Comparison of ENCODE assay signal across 23 cellular contexts in genomic region chr15:39936681-39937080, GRCh38. TPM values are rescaled to one million over a fixed set of nuclear protein-coding genes. Genes with fewer than 3 reads are reported as not detected.
DNase-seq lines count a peak whose midpoint lies in the region; ATAC-seq, FAIRE-seq and TF ChIP-seq lines count a peak whose summit lies in the region.
"Had no signal": no experiment of that assay in that cellular context is flagged by ENCODE, and none has a peak within 500 bp of the region (broad histone marks: within the 10 kb centered on the region; RNA-seq: fewer than 3 reads in every experiment).

No MANE protein-coding gene starts in this region.

- H3K4me2 ChIP-seq in DND-41 (ENCODE audit: insufficient read depth, low read length) (peak overlapping the region; percentile 70; the same call in 1 of the 2 replicates), GM12878 (ENCODE audit: control insufficient read depth, insufficient read depth) (peak overlapping the region; percentile 39; the same call in 1 of the 2 replicates), osteoblast (ENCODE audit: insufficient read depth, low read length) (peak overlapping the region; percentile 97)
- H3K4me2 ChIP-seq: neural progenitor cell had no signal

- SMC1A ChIA-PET in GM12878 (lab: Charles Lee; ENCODE audit: uncharacterized antibody, unreplicated experiment): interaction anchor here (0.7 to 5.7 kb wide), 4 partner anchors 13 to 171 kb away, joined by 3 to 65 read pairs (median 4); partner anchors contain the start of gene GPR176

- CTCF ChIA-PET in GM12878 (lab: Yijun Ruan, JAX): interaction anchor here (0.8 to 2.6 kb wide), 5 partner anchors 12 to 1325 kb away, joined by 3 to 10 read pairs (median 5); no protein-coding TSS in a partner anchor

- no peak overlapping the region for H3K27ac ChIP-seq in DND-41 (ENCODE audit: low read length)
- H3K27ac ChIP-seq in GM12878 (ENCODE audit: control insufficient read depth, insufficient read depth): no peak overlapping the region
- H3K27ac ChIP-seq in osteoblast (ENCODE audit: low read depth, low read length): peak overlapping the region; percentile 22
- H3K27ac ChIP-seq: neural progenitor cell, sigmoid colon, stomach, tibial artery had no signal

- BruUV-seq in GM12878 (replicated peaks; lab: Mats Ljungman, UMichigan): no TSS peak

- peaks cover 21% of the 10 kb centered on the region for H3K36me3 ChIP-seq in DND-41 (ENCODE audit: insufficient read depth, low read length)
- peaks cover 0 to 8% of the 10 kb centered on the region in 2 experiments; a peak in 2 of 4 replicates for H3K36me3 ChIP-seq in GM12878 (ENCODE audit: control insufficient read depth in 2 of 2, insufficient read depth in 2 of 2, low read length in 1 of 2)
- peaks cover 17% of the 10 kb centered on the region for H3K36me3 ChIP-seq in osteoblast (ENCODE audit: insufficient read depth, low read length)
- H3K36me3 ChIP-seq: neural progenitor cell had no signal

- no peaks in the 10 kb centered on the region for H4K20me1 ChIP-seq in DND-41 (ENCODE audit: insufficient read depth, low read length)
- H4K20me1 ChIP-seq in GM12878 (ENCODE audit: control insufficient read depth, insufficient read depth): no peaks in the 10 kb centered on the region
- peaks cover 7% of the 10 kb centered on the region for H4K20me1 ChIP-seq in osteoblast (ENCODE audit: insufficient read depth, low read length)

- H3K9ac ChIP-seq in DND-41 (ENCODE audit: low read depth, low read length) (no peak overlapping the region), GM12878 (ENCODE audit: control insufficient read depth, insufficient read depth, low read length) (no peak overlapping the region)
- H3K9ac ChIP-seq: neural progenitor cell had no signal

- no peak for ATAC-seq in DND-41 (ENCODE audit: insufficient read depth, low read depth)
- no peak for ATAC-seq in GM12878
- no peak for ATAC-seq in HG03045 (IDR thresholded peaks at IDR 0.05; ENCODE audit: unreplicated experiment)

- RAD21 ChIA-PET in GM12878 (lab: Charles Lee; ENCODE audit: unreplicated experiment): no interaction called here

- peaks cover 86% of the 10 kb centered on the region for H3K4me1 Mint-ChIP-seq in HFFc6 (ENCODE audit: low read depth)

- H3K4me3 ChIP-seq in DND-41 (ENCODE audit: low read depth in 1 of 2, low read length in 2 of 2) (no peak overlapping the region), GM12878 (no peak overlapping the region), osteoblast (ENCODE audit: insufficient read depth, low read length) (peak overlapping the region; percentile 32)
- H3K4me3 ChIP-seq: lung, neural progenitor cell, sigmoid colon, stomach, tibial artery had no signal

- no peak for FAIRE-seq in GM12878 (lab: Jason Lieb, UNC)

- H3K79me2 ChIP-seq in DND-41 (ENCODE audit: insufficient read depth, low read length) (peaks cover 31% of the 10 kb centered on the region), GM12878 (ENCODE audit: control insufficient read depth, insufficient read depth, low read length) (peaks cover 25% of the 10 kb centered on the region), osteoblast (ENCODE audit: insufficient read depth, low read length) (peaks cover 68% of the 10 kb centered on the region)

- no peak for TF ChIP-seq EP300 in GM12878 (IDR thresholded peaks at IDR 0.05; ENCODE audit: borderline replicate concordance in 1 of 2, control insufficient read depth in 1 of 2, low read depth in 2 of 2, low read length in 2 of 2)

- DNase-seq in DND-41: no peak
- DNase-seq in HFFc6: no peak
- DNase-seq in GM12878 (ENCODE audit: low read depth, low spot score): no peak
- DNase-seq in osteoblast (ENCODE audit: insufficient read length, low spot score, missing footprints): no peak
- DNase-seq in epidermal melanocyte (ENCODE audit: insufficient read length, low spot score): no peak
- no peak for DNase-seq in stimulated activated naive CD4-positive, alpha-beta T cell (lab: John Stamatoyannopoulos, UW)
- DNase-seq: activated CD4-positive, alpha-beta T cell treated with anti-CD3 and anti-CD28 coated beads for 48 hours; activated naive CD4-positive, alpha-beta T cell treated with anti-CD3 and anti-CD28 coated beads for 36 hours; activated T-cell treated with anti-CD3 and anti-CD28 coated beads, Interleukin-2, amount 50 U/mL, for 48 hours; amniotic stem cell; cortex of kidney; GF-D8; KBM-7; NCI-H1436 treated with DMSO at 0.1 percent for 48 hours; NCI-H2171; NCI-H524; sigmoid colon; stomach; tibial artery had no signal

- H3K4me3 Mint-ChIP-seq in HFFc6: peak overlapping the region; percentile 96
- H3K4me3 Mint-ChIP-seq: activated naive CD4-positive, alpha-beta T cell treated with anti-CD3 and anti-CD28 coated beads for 36 hours; neural progenitor cell had no signal

- H3K9me3 ChIP-seq in DND-41 (ENCODE audit: insufficient read depth, low read length, severe bottlenecking) (no peaks in the 10 kb centered on the region), GM12878 (replicated peaks; ENCODE audit: control insufficient read depth, insufficient read depth, low read length) (no peaks in the 10 kb centered on the region), osteoblast (ENCODE audit: low read depth, low read length) (no peaks in the 10 kb centered on the region)
- H3K9me3 ChIP-seq: sigmoid colon, stomach, tibial artery had no signal

- TF ChIP-seq RAD21 in GM12878 (IDR thresholded peaks at IDR 0.05; ENCODE audit: insufficient read depth, low read depth, low read length): no peak

- H3K27ac Mint-ChIP-seq in HFFc6: no peak overlapping the region
- H3K27ac Mint-ChIP-seq: activated naive CD4-positive, alpha-beta T cell treated with anti-CD3 and anti-CD28 coated beads for 36 hours; neural progenitor cell had no signal

- no peak overlapping the region for H2AFZ ChIP-seq in DND-41 (ENCODE audit: low read depth, low read length)
- H2AFZ ChIP-seq in GM12878 (ENCODE audit: control insufficient read depth, low read depth, low read length): no peak overlapping the region
- no peak overlapping the region for H2AFZ ChIP-seq in osteoblast (ENCODE audit: low read length)
- H2AFZ ChIP-seq: neural progenitor cell had no signal

- H3K4me1 ChIP-seq in DND-41 (ENCODE audit: insufficient read depth, low read length) (peaks cover 41% of the 10 kb centered on the region), GM12878 (ENCODE audit: control insufficient read depth, insufficient read depth, low read length) (peaks cover 12% of the 10 kb centered on the region), osteoblast (ENCODE audit: insufficient read depth, low read length) (peaks cover 43% of the 10 kb centered on the region)

- H3K27me3 Mint-ChIP-seq in HFFc6 (ENCODE audit: insufficient read depth): peaks cover 4% of the 10 kb centered on the region

- intact Hi-C loops in GM12878 (cut with micrococcal nuclease; ENCODE audit: unreplicated experiment): loop anchor here (10.0 kb wide), 1 partner anchor 168 kb away; the partner anchor contains the start of gene BMF

- H3K36me3 Mint-ChIP-seq in HFFc6 (ENCODE audit: low read depth): peaks cover 68% of the 10 kb centered on the region

- WGBS in GM12878 (ENCODE audit: insufficient coverage, insufficient replicate concordance, low lambda C conversion rate, missing lambda C conversion rate): 79% methylated on average over 3 of the region's 3 CpGs

- TF ChIP-seq POLR2A in GM12878 (IDR thresholded peaks at IDR 0.05; ENCODE audit: low read depth, low read length): no peak

- POLR2A ChIA-PET in GM12878 (lab: Charles Lee): no interaction called here

- peaks cover 13% of the 10 kb centered on the region for H3K9me3 Mint-ChIP-seq in HFFc6
- H3K9me3 Mint-ChIP-seq: activated naive CD4-positive, alpha-beta T cell treated with anti-CD3 and anti-CD28 coated beads for 36 hours; neural progenitor cell had no signal

- TF ChIP-seq CTCF in DND-41 (IDR thresholded peaks at IDR 0.05; ENCODE audit: borderline replicate concordance, extremely low read depth, low read length, poor library complexity, severe bottlenecking) (no peak), HFFc6 (IDR thresholded peaks at IDR 0.05) (no peak), GM12878 (IDR thresholded peaks at IDR 0.05 in 2 of 3, conservative IDR thresholded peaks at IDR 0.05 in 1 of 3; ENCODE audit: control insufficient read depth in 2 of 3, extremely low read depth in 1 of 3, insufficient read depth in 1 of 3, low read depth in 3 of 3, low read length in 3 of 3) (no peak), osteoblast (IDR thresholded peaks at IDR 0.05; ENCODE audit: extremely low read depth, low read depth, low read length) (no peak)

- no peaks in the 10 kb centered on the region for H3K27me3 ChIP-seq in DND-41 (ENCODE audit: insufficient read depth, low read length, poor library complexity)
- H3K27me3 ChIP-seq in GM12878 (replicated peaks in 1 of 2; ENCODE audit: control insufficient read depth in 2 of 2, insufficient read depth in 2 of 2, low read length in 1 of 2): no peaks in the 10 kb centered on the region
- no peaks in the 10 kb centered on the region for H3K27me3 ChIP-seq in osteoblast (ENCODE audit: insufficient read depth, low read length)
- H3K27me3 ChIP-seq: neural progenitor cell, sigmoid colon, stomach, tibial artery had no signal

- in situ Hi-C loops in GM12878 (cut with MboI): loop anchor here (10.0 kb wide), 1 partner anchor 168 kb away; the partner anchor contains the start of gene BMF

RNA-seq across cellular contexts. Expression of gene EIF2AK4, which starts 2.8 kb away (rescaled TPM):
- total RNA-seq in HFFc6 (2021; fragmentation: NEBNext Ultra II Directional; extraction: Animal tissue kit (Norgen Biotek cat#: 25700)): 10 to 100 TPM; 85.6 to 94.3 (median 90.1) TPM
- total RNA-seq in GM12878 (2013; cell fraction: nucleolus; rRNA removed): 73.5 and 76.5 TPM in 2 replicates
- total RNA-seq in GM12878 (2014; rRNA removed) (25.0 and 26.9 TPM in 2 replicates), GM12878 (2014; rRNA removed; fragmentation: Illumina TruSeq; extraction: Trizol) (26.8 and 27.6 TPM in 2 replicates), GM12878 (2021) (23.2 and 23.4 TPM in 2 replicates), osteoblast (76.0 TPM in 2 replicates)
- polyA plus RNA-seq in GM12878 (2011; ENCODE audit: low read depth): 11.5 TPM
- polyA plus RNA-seq in GM12878 (2011; rRNA removed) (25.7 and 28.5 TPM in 2 replicates), GM12878 (2014; fragmentation: Illumina TruSeq; extraction: Trizol) (28.8 and 34.1 TPM in 2 replicates), GM12878 (2014; fragmentation: Nextera tagmentation; extraction: Ambion mirVana) (10 to 100 TPM; 14.0 to 33.2 TPM), GM12878 (2014; rRNA removed) (21.0 and 26.2 TPM in 2 replicates), GM12878 (2016; fragmentation: Nextera tagmentation; extraction: Ambion mirVana) (10 to 100 TPM; 31.3 to 33.9 TPM)
- polyA plus RNA-seq in GM12878 (2011; cell fraction: cytosol; rRNA removed): 23.6 and 25.4 TPM in 2 replicates
- polyA plus RNA-seq in GM12878 (2011; cell fraction: nucleus; rRNA removed): 13.7 and 15.9 TPM in 2 replicates
- polyA plus RNA-seq in GM12878 (2012): 14.5 and 18.7 TPM in 2 replicates
- polyA minus RNA-seq in GM12878 (2011; rRNA and poly(A)+ RNA removed): 40.3 and 45.8 TPM in 2 replicates
- 11.7 and 14.3 TPM in 2 replicates for polyA minus RNA-seq in GM12878 (2011; cell fraction: cytosol; rRNA and poly(A)+ RNA removed)
- polyA minus RNA-seq in GM12878 (2011; cell fraction: nucleus; rRNA and poly(A)+ RNA removed): 18.5 and 26.9 TPM in 2 replicates

RNA-seq across cellular contexts. Expression of gene GPR176, which starts 16.6 kb away (rescaled TPM):
- 100 to 1,000 TPM; 151 to 193 (median 169) TPM for total RNA-seq in HFFc6 (2021; fragmentation: NEBNext Ultra II Directional; extraction: Animal tissue kit (Norgen Biotek cat#: 25700))
- 0.23 and 0.71 TPM in 2 replicates for total RNA-seq in GM12878 (2013; cell fraction: nucleolus; rRNA removed)
- total RNA-seq in GM12878 (2014; rRNA removed) (0.11 and 0.16 TPM in 2 replicates), GM12878 (2014; rRNA removed; fragmentation: Illumina TruSeq; extraction: Trizol) (0.04 and 0.05 TPM in 2 replicates), GM12878 (2021) (0.19 and 0.21 TPM in 2 replicates), osteoblast (136 and 173 TPM in 2 replicates)
- not detected for polyA plus RNA-seq in GM12878 (2011; ENCODE audit: low read depth)
- polyA plus RNA-seq in GM12878 (2011; rRNA removed) (0.03 TPM in 1 of 2 replicates, not detected in the other), GM12878 (2014; fragmentation: Illumina TruSeq; extraction: Trizol) (0.22 TPM in 1 of 2 replicates, not detected in the other), GM12878 (2014; fragmentation: Nextera tagmentation; extraction: Ambion mirVana) (under 1 TPM in 1 of 2 experiments, not detected in 1; 0.02 TPM), GM12878 (2014; rRNA removed) (0.18 TPM in 1 of 2 replicates, not detected in the other), GM12878 (2016; fragmentation: Nextera tagmentation; extraction: Ambion mirVana) (under 1 TPM in 1 of 2 experiments, not detected in 1; 0.33 TPM)
- polyA plus RNA-seq in GM12878 (2011; cell fraction: cytosol; rRNA removed): 0.03 and 0.09 TPM in 2 replicates
- 0.04 and 0.07 TPM in 2 replicates for polyA plus RNA-seq in GM12878 (2011; cell fraction: nucleus; rRNA removed)
- 0.15 and 0.18 TPM in 2 replicates for polyA plus RNA-seq in GM12878 (2012)
- polyA minus RNA-seq in GM12878 (2011; rRNA and poly(A)+ RNA removed): 0.15 TPM in 1 of 2 replicates, not detected in the other
- polyA minus RNA-seq in GM12878 (2011; cell fraction: cytosol; rRNA and poly(A)+ RNA removed): 1.1 TPM in 1 of 2 replicates, not detected in the other
- polyA minus RNA-seq in GM12878 (2011; cell fraction: nucleus; rRNA and poly(A)+ RNA removed): 0.12 TPM in 1 of 2 replicates, not detected in the other
- total RNA-seq: T-helper 2 cell treated with Interferon-gamma antibody and Interleukin-4, amounts not matched to agents 100 ng/mL and 5 ng/mL, for 36 hours had no signal

Comparison
In these comparisons a context has a peak if more than half of its experiments do, and no peak if none do; other contexts are left out.
1. H3K4me2 ChIP-seq: peak in every context shown above with its lines; median percentile 97 in osteoblast; 70 in DND-41; 39 in GM12878.
2. RNA of gene GPR176, which starts 16.6 kb away (total RNA-seq): 136 to 173 TPM in osteoblast and 151 to 193 TPM in HFFc6; 0.04 to 0.71 TPM in GM12878; every median in the first group is over 10 times any median in the second.